ENCODE assay signal across 18 cellular contexts in the genomic region with DNA sequence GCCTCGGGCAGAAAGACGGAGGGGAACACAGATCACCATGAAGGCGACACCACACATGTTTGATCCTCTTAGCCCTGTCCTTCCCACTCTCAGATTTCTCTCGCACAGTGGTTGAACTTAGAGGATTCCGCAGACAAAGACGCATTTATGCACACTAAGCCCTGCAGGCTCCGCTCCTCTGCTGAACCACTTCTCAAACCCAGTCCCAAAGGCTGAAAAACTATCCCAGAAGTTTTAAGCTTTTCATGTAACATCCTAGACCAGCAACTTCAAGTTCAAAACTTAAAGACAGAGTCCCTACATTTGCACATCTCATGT.
"Had no signal": no experiment of that assay in that cellular context is flagged by ENCODE, and none has a peak within 500 bp of the region (broad histone marks: within the 10 kb centered on the region; RNA-seq: fewer than 3 reads in every experiment).

No MANE protein-coding gene starts in this region.

- H3K36me3 Mint-ChIP-seq: memory B cell; mesothelial cell of epicardium; stimulated activated effector memory CD8-positive, alpha-beta T cell treated with anti-CD3 and anti-CD28 coated beads, Interleukin-12 subunit alpha, Interleukin-12 subunit beta, amount 100 ng/mL, for 72 hours had no signal

- H3K4me1 Mint-ChIP-seq: stimulated activated effector memory CD8-positive, alpha-beta T cell treated with anti-CD3 and anti-CD28 coated beads, Interleukin-12 subunit alpha, Interleukin-12 subunit beta, amount 100 ng/mL, for 72 hours had no signal

- H3K79me2 ChIP-seq: hepatocyte had no signal

- H3K27ac ChIP-seq: esophagus squamous epithelium, foreskin keratinocyte, hepatocyte, sigmoid colon, thyroid gland had no signal

- H3K27me3 ChIP-seq: esophagus squamous epithelium, foreskin keratinocyte, hepatocyte, sigmoid colon, suprapubic skin, thyroid gland had no signal

- H3K4me3 ChIP-seq: esophagus squamous epithelium, hepatocyte, sigmoid colon, suprapubic skin, thyroid gland had no signal

- H3K36me3 ChIP-seq: esophagus squamous epithelium, sigmoid colon, suprapubic skin, thyroid gland had no signal

- H3K27ac Mint-ChIP-seq: dendritic cell treated with granulocyte-macrophage colony-stimulating factor and Interleukin-4, amounts not matched to agents 40 ng/mL and 50 ng/mL, for 4 days; effector memory CD8-positive, alpha-beta T cell; memory B cell; mesothelial cell of epicardium; natural killer cell treated with Interleukin-12 subunit alpha and Interleukin-12 subunit beta and Interleukin-15 and Interleukin-18, amount 100 ng/mL, for 72 hours; stimulated activated effector memory CD8-positive, alpha-beta T cell treated with anti-CD3 and anti-CD28 coated beads, Interleukin-12 subunit alpha, Interleukin-12 subunit beta, amount 100 ng/mL, for 72 hours had no signal

- H2AFZ ChIP-seq: hepatocyte had no signal

- H3K4me2 ChIP-seq: hepatocyte had no signal

- DNase-seq: cerebellar nuclear complex; effector memory CD8-positive, alpha-beta T cell; esophagus squamous epithelium; foreskin keratinocyte; head of caudate nucleus; sigmoid colon; stimulated activated CD4-positive, alpha-beta T cell treated with anti-CD3 and anti-CD28 coated beads, Interleukin-4, amount 100 ng/mL, for 1 hour; stimulated activated CD8-positive, alpha-beta memory T cell treated with anti-CD3 and anti-CD28 coated beads, Interleukin-4, amount 100 ng/mL, for 48 hours; stimulated activated naive CD8-positive, alpha-beta T cell treated with anti-CD3 and anti-CD28 coated beads, Interleukin-15, Interleukin-2, amounts not matched to agents 100 U/mL and 50 U/mL, for 24 hours; thyroid gland had no signal

- H3K27me3 Mint-ChIP-seq: dendritic cell treated with granulocyte-macrophage colony-stimulating factor and Interleukin-4, amounts not matched to agents 40 ng/mL and 50 ng/mL, for 4 days; effector memory CD8-positive, alpha-beta T cell; memory B cell; natural killer cell treated with Interleukin-12 subunit alpha and Interleukin-12 subunit beta and Interleukin-15 and Interleukin-18, amount 100 ng/mL, for 72 hours; type B pancreatic cell had no signal

- H3K4me1 ChIP-seq: foreskin keratinocyte, sigmoid colon, thyroid gland had no signal

- H3K9me3 ChIP-seq: esophagus squamous epithelium, sigmoid colon, suprapubic skin, thyroid gland had no signal

- H3K9me3 Mint-ChIP-seq: mesothelial cell of epicardium, type B pancreatic cell had no signal

- H3K4me3 Mint-ChIP-seq: dendritic cell treated with granulocyte-macrophage colony-stimulating factor and Interleukin-4, amounts not matched to agents 40 ng/mL and 50 ng/mL, for 4 days; effector memory CD8-positive, alpha-beta T cell; memory B cell; mesothelial cell of epicardium; natural killer cell treated with Interleukin-12 subunit alpha and Interleukin-12 subunit beta and Interleukin-15 and Interleukin-18, amount 100 ng/mL, for 72 hours; stimulated activated effector memory CD8-positive, alpha-beta T cell treated with anti-CD3 and anti-CD28 coated beads, Interleukin-12 subunit alpha, Interleukin-12 subunit beta, amount 100 ng/mL, for 72 hours had no signal
